In the genomic region with DNA sequence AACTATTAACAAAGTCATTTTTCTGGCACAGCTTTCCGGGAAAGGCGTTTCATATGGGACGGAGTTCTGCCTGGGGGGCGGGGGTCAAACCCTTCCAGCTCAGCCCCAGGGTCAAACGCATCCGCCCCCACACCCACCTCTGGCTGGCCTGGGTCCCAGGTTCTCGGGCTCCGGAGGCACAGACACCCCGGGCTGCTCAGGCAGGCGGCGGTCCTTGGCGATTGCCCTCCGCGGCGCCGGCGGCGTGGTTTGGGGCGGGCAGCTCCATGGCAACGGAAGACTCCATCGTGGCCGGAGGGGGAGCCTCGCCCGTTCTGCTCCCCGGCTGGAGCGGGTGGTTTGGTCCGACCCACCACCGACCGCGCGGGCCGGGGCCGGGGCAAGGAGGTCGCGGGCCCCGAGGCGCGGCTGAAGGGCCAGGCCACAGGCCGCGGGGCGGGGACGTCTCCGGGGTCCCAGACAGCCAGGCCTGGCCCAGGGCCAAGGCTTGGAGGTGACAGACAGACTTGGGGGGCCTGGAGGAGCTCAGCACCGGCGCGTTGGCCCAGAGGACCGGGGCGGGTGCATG, we compare ENCODE assay signal across 1 cellular context.
TF ChIP-seq lines count a peak whose summit lies in the region.

A gene with protein sequence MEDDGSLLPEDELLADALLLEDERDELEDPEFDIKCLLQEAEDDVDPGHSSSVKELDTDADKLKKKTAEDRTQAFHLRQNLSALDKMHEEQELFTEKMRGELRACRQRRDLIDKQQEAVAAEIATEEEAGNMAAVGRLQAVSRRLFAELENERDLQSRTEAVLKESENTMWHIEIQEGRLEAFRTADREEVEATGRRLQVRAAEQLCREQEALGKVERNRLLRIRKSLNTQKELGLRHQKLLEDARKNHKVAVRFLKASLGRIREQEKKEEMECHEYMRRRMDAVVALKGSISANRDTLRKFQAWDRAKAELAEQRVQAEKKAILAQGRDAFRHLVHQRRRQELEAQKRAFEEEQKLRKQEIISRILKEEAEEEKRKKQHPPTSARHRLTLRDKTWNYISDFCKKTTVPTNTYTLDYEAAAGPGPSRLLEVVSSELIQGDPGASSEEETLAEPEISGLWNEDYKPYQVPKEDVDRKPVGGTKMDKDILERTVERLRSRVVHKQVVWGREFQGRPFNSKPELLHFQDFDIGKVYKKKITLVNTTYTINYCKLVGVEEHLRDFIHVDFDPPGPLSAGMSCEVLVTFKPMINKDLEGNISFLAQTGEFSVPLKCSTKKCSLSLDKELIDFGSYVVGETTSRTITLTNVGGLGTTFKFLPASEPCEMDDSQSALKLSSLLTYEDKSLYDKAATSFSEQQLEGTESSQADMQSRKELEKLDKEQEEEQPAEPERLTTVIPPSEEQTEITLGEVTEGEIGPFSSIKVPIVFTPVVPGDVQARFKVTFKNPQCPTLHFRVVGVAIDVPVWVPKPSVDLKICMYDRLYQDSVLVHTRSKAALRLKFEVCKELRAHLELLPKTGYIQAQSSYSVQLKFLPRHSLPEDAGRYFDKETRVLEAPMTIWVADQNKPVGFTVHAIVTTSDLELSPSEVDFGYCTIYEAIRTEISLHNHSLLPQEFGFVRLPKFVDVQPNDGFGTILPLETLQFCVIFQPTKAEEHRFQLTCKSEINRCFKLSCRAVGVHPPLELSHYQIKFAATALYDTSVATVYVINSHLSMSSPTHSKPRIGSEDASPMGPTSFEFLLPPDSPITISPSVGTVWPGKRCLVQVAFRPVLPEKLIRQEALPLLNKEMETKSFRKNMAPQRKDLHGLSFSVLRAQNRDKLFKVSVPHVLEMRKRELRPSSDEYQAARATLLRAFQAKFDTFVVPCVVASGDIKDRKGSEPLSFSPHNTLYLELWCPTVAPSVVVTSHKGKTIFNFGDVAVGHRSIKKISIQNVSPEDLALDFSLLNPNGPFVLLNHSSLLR (N-terminal part only) (minus strand): TSS at position 223 of the 568 bp plus-strand sequence. CDS start 12,830 bp downstream, outside the sequence.

TF ChIP-seq in SK-N-SH treated with all-trans-retinoic acid at 6 μM for 48 hours, 23 proteins besides CTCF, POLR2A, EP300 and RAD21 (continued from another document):
- TF ChIP-seq, protein P1, sequence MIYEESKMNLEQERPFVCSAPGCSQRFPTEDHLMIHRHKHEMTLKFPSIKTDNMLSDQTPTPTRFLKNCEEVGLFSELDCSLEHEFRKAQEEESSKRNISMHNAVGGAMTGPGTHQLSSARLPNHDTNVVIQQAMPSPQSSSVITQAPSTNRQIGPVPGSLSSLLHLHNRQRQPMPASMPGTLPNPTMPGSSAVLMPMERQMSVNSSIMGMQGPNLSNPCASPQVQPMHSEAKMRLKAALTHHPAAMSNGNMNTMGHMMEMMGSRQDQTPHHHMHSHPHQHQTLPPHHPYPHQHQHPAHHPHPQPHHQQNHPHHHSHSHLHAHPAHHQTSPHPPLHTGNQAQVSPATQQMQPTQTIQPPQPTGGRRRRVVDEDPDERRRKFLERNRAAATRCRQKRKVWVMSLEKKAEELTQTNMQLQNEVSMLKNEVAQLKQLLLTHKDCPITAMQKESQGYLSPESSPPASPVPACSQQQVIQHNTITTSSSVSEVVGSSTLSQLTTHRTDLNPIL (CRISPR knock-in tag; IDR thresholded peaks at IDR 0.05; ENCODE audit: low read depth): no peak
- TF ChIP-seq, protein P2, sequence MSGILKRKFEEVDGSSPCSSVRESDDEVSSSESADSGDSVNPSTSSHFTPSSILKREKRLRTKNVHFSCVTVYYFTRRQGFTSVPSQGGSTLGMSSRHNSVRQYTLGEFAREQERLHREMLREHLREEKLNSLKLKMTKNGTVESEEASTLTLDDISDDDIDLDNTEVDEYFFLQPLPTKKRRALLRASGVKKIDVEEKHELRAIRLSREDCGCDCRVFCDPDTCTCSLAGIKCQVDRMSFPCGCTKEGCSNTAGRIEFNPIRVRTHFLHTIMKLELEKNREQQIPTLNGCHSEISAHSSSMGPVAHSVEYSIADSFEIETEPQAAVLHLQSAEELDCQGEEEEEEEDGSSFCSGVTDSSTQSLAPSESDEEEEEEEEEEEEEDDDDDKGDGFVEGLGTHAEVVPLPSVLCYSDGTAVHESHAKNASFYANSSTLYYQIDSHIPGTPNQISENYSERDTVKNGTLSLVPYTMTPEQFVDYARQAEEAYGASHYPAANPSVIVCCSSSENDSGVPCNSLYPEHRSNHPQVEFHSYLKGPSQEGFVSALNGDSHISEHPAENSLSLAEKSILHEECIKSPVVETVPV (CRISPR knock-in tag; IDR thresholded peaks at IDR 0.05): no peak
- TF ChIP-seq TCF4 (CRISPR knock-in tag; IDR thresholded peaks at IDR 0.05; ENCODE audit: borderline replicate concordance): no peak
- TF ChIP-seq BACH2 (CRISPR knock-in tag; IDR thresholded peaks at IDR 0.05; ENCODE audit: borderline replicate concordance): no peak
- TF ChIP-seq SNAI2 (CRISPR knock-in tag; IDR thresholded peaks at IDR 0.05): no peak
- no peak for TF ChIP-seq TOX (CRISPR knock-in tag; IDR thresholded peaks at IDR 0.05; ENCODE audit: borderline replicate concordance)
- TF ChIP-seq, protein P3, sequence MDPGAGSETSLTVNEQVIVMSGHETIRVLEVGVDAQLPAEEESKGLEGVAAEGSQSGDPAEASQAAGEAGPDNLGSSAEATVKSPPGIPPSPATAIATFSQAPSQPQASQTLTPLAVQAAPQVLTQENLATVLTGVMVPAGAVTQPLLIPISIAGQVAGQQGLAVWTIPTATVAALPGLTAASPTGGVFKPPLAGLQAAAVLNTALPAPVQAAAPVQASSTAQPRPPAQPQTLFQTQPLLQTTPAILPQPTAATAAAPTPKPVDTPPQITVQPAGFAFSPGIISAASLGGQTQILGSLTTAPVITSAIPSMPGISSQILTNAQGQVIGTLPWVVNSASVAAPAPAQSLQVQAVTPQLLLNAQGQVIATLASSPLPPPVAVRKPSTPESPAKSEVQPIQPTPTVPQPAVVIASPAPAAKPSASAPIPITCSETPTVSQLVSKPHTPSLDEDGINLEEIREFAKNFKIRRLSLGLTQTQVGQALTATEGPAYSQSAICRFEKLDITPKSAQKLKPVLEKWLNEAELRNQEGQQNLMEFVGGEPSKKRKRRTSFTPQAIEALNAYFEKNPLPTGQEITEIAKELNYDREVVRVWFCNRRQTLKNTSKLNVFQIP (CRISPR knock-in tag; IDR thresholded peaks at IDR 0.05; ENCODE audit: borderline replicate concordance, low read depth): no peak
- no peak for TF ChIP-seq GLIS3 (CRISPR knock-in tag; IDR thresholded peaks at IDR 0.05)
- TF ChIP-seq ZFP30 (CRISPR knock-in tag; IDR thresholded peaks at IDR 0.05): no peak
- TF ChIP-seq CSDC2 (CRISPR knock-in tag; IDR thresholded peaks at IDR 0.05): no peak
- no peak for TF ChIP-seq ARNTL (CRISPR knock-in tag; IDR thresholded peaks at IDR 0.05; ENCODE audit: borderline replicate concordance, low read depth)
- TF ChIP-seq ZNF565 (CRISPR knock-in tag; conservative IDR thresholded peaks at IDR 0.05; ENCODE audit: low read depth): no peak
- no peak for TF ChIP-seq ZNF8 (CRISPR knock-in tag; IDR thresholded peaks at IDR 0.05)
- TF ChIP-seq, protein P4, sequence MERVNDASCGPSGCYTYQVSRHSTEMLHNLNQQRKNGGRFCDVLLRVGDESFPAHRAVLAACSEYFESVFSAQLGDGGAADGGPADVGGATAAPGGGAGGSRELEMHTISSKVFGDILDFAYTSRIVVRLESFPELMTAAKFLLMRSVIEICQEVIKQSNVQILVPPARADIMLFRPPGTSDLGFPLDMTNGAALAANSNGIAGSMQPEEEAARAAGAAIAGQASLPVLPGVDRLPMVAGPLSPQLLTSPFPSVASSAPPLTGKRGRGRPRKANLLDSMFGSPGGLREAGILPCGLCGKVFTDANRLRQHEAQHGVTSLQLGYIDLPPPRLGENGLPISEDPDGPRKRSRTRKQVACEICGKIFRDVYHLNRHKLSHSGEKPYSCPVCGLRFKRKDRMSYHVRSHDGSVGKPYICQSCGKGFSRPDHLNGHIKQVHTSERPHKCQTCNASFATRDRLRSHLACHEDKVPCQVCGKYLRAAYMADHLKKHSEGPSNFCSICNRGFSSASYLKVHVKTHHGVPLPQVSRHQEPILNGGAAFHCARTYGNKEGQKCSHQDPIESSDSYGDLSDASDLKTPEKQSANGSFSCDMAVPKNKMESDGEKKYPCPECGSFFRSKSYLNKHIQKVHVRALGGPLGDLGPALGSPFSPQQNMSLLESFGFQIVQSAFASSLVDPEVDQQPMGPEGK (CRISPR knock-in tag; IDR thresholded peaks at IDR 0.05; ENCODE audit: borderline replicate concordance): no peak
- no peak for TF ChIP-seq RARB (CRISPR knock-in tag; IDR thresholded peaks at IDR 0.05)
- TF ChIP-seq, protein P5, sequence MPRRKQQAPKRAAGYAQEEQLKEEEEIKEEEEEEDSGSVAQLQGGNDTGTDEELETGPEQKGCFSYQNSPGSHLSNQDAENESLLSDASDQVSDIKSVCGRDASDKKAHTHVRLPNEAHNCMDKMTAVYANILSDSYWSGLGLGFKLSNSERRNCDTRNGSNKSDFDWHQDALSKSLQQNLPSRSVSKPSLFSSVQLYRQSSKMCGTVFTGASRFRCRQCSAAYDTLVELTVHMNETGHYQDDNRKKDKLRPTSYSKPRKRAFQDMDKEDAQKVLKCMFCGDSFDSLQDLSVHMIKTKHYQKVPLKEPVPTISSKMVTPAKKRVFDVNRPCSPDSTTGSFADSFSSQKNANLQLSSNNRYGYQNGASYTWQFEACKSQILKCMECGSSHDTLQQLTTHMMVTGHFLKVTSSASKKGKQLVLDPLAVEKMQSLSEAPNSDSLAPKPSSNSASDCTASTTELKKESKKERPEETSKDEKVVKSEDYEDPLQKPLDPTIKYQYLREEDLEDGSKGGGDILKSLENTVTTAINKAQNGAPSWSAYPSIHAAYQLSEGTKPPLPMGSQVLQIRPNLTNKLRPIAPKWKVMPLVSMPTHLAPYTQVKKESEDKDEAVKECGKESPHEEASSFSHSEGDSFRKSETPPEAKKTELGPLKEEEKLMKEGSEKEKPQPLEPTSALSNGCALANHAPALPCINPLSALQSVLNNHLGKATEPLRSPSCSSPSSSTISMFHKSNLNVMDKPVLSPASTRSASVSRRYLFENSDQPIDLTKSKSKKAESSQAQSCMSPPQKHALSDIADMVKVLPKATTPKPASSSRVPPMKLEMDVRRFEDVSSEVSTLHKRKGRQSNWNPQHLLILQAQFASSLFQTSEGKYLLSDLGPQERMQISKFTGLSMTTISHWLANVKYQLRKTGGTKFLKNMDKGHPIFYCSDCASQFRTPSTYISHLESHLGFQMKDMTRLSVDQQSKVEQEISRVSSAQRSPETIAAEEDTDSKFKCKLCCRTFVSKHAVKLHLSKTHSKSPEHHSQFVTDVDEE (CRISPR knock-in tag; IDR thresholded peaks at IDR 0.05): no peak
- no peak for TF ChIP-seq ZC3H10 (CRISPR knock-in tag; IDR thresholded peaks at IDR 0.05)
TF ChIP-seq in SK-N-SH treated with all-trans-retinoic acid at 6 μM for 48 hours: peak in this region for 0.
